Comparison of ENCODE assay signal across 26 cellular contexts in genomic region chr2:53437371-53437770, GRCh38.
A peak's percentile ranks its signal among the peaks of the same experiment; 100 is the strongest.
DNase-seq lines count a peak whose midpoint lies in the region; TF ChIP-seq lines count a peak whose summit lies in the region.
"Had no signal": no experiment of that assay in that cellular context is flagged by ENCODE, and none has a peak within 500 bp of the region (broad histone marks: within the 10 kb centered on the region; RNA-seq: fewer than 3 reads in every experiment).

No MANE protein-coding gene starts in this region.

- H3K4me3 ChIP-seq in astrocyte of the cerebellum (ENCODE audit: low read depth, low read length): no peak overlapping the region
- H3K4me3 ChIP-seq: left ventricle myocardium inferior, right lobe of liver, stomach, thyroid gland, uterus had no signal

- H3K4me1 Mint-ChIP-seq in activated CD4-positive, alpha-beta T cell treated with anti-CD3 and anti-CD28 coated beads, Interleukin-2, amount 10 ng/mL, durations not matched to agents 24 days and 14 days: no peaks in the 10 kb centered on the region
- H3K4me1 Mint-ChIP-seq: activated CD4-positive, alpha-beta memory T cell treated with anti-CD3 and anti-CD28 coated beads, Interleukin-2, amount 10 ng/mL, durations not matched to agents 7 days and 5 days; CD4-positive, CD25-positive, alpha-beta regulatory T cell had no signal

- intact Hi-C loops in activated CD4-positive, alpha-beta T cell treated with anti-CD3 and anti-CD28 coated beads, Interleukin-2, amount 10 ng/mL, durations not matched to agents 24 days and 14 days (cut with micrococcal nuclease): no loop called here

- H3K36me3 Mint-ChIP-seq in activated CD4-positive, alpha-beta T cell treated with anti-CD3 and anti-CD28 coated beads, Interleukin-2, amount 10 ng/mL, durations not matched to agents 24 days and 14 days (ENCODE audit: low read depth): no peaks in the 10 kb centered on the region
- H3K36me3 Mint-ChIP-seq: CD4-positive, CD25-positive, alpha-beta regulatory T cell had no signal

- peak; percentile 56 for DNase-seq in ELR (ENCODE audit: low read depth)
- peak; percentile 62 for DNase-seq in LHCN-M2 (ENCODE audit: low read depth)
- DNase-seq in astrocyte of the cerebellum (ENCODE audit: low read depth): peak; percentile 4
- peak; percentile 47 for DNase-seq in iris pigment epithelial cell (ENCODE audit: low read depth)
- DNase-seq in NCI-H1694 treated with DMSO at 0.1 percent for 48 hours (lab: John Stamatoyannopoulos, UW): no peak
- no peak for DNase-seq in inferior parietal cortex (ENCODE audit: extremely low spot score)
- no peak for DNase-seq in NCI-H2227 treated with DMSO at 0.1 percent for 48 hours (lab: John Stamatoyannopoulos, UW)
- no peak for DNase-seq in activated CD4-positive, alpha-beta T cell treated with anti-CD3 and anti-CD28 coated beads, Interleukin-2, amount 10 ng/mL, durations not matched to agents 24 days and 14 days
- DNase-seq: activated CD4-positive, alpha-beta memory T cell treated with anti-CD3 and anti-CD28 coated beads, Interleukin-2, amount 10 ng/mL, durations not matched to agents 7 days and 5 days; activated CD4-positive, alpha-beta T cell treated with anti-CD3 and anti-CD28 coated beads for 1 hour; activated CD8-positive, alpha-beta memory T cell treated with anti-CD3 and anti-CD28 coated beads, Interleukin-2, amount 50 U/mL, for 4 hours; activated naive CD4-positive, alpha-beta T cell treated with anti-CD3 and anti-CD28 coated beads for 36 hours; AML-193; CD4-positive, CD25-positive, alpha-beta regulatory T cell; glutamatergic neuron; left ventricle myocardium inferior; NCI-H1092 treated with DMSO at 0.1 percent for 48 hours; NCI-H187; SHP77; stimulated activated CD4-positive, alpha-beta T cell treated with anti-CD3 and anti-CD28 coated beads, Interleukin-12 subunit alpha, Interleukin-12 subunit beta, amount 100 ng/mL, for 4 hours; stimulated activated CD4-positive, alpha-beta T cell treated with anti-CD3 and anti-CD28 coated beads, Interleukin-4, amount 100 ng/mL, for 1 hour; stomach; T-helper 2 cell; thyroid gland; uterus had no signal

- peaks cover 3% of the 10 kb centered on the region for H3K27me3 Mint-ChIP-seq in activated CD4-positive, alpha-beta T cell treated with anti-CD3 and anti-CD28 coated beads, Interleukin-2, amount 10 ng/mL, durations not matched to agents 24 days and 14 days

- no peak for TF ChIP-seq CTCF in astrocyte of the cerebellum (IDR thresholded peaks at IDR 0.05; ENCODE audit: low read depth, low read length, missing control alignments)

- no peak overlapping the region for H3K27ac Mint-ChIP-seq in activated CD4-positive, alpha-beta T cell treated with anti-CD3 and anti-CD28 coated beads, Interleukin-2, amount 10 ng/mL, durations not matched to agents 24 days and 14 days
- H3K27ac Mint-ChIP-seq: activated CD4-positive, alpha-beta memory T cell treated with anti-CD3 and anti-CD28 coated beads, Interleukin-2, amount 10 ng/mL, durations not matched to agents 7 days and 5 days; activated naive CD4-positive, alpha-beta T cell treated with anti-CD3 and anti-CD28 coated beads for 36 hours; CD4-positive, CD25-positive, alpha-beta regulatory T cell had no signal

- no peak overlapping the region for H3K4me3 Mint-ChIP-seq in activated CD4-positive, alpha-beta T cell treated with anti-CD3 and anti-CD28 coated beads, Interleukin-2, amount 10 ng/mL, durations not matched to agents 24 days and 14 days
- H3K4me3 Mint-ChIP-seq: activated CD4-positive, alpha-beta memory T cell treated with anti-CD3 and anti-CD28 coated beads, Interleukin-2, amount 10 ng/mL, durations not matched to agents 7 days and 5 days; activated naive CD4-positive, alpha-beta T cell treated with anti-CD3 and anti-CD28 coated beads for 36 hours; CD4-positive, CD25-positive, alpha-beta regulatory T cell had no signal

- no peaks in the 10 kb centered on the region for H3K9me3 Mint-ChIP-seq in activated CD4-positive, alpha-beta T cell treated with anti-CD3 and anti-CD28 coated beads, Interleukin-2, amount 10 ng/mL, durations not matched to agents 24 days and 14 days
- H3K9me3 Mint-ChIP-seq: activated CD4-positive, alpha-beta memory T cell treated with anti-CD3 and anti-CD28 coated beads, Interleukin-2, amount 10 ng/mL, durations not matched to agents 7 days and 5 days; activated naive CD4-positive, alpha-beta T cell treated with anti-CD3 and anti-CD28 coated beads for 36 hours; CD4-positive, CD25-positive, alpha-beta regulatory T cell had no signal

- in situ Hi-C loops in astrocyte of the cerebellum (cut with HindIII; ENCODE audit: low sequenced_read_pairs): no loop called here

Comparison
In these comparisons a context has a peak if more than half of its experiments do, and no peak if none do; other contexts are left out.
1. DNase-seq: peak in ELR (single experiment), LHCN-M2 (single experiment), astrocyte of the cerebellum (single experiment) and iris pigment epithelial cell (single experiment); none in NCI-H1694 treated with DMSO at 0.1 percent for 48 hours (single experiment), inferior parietal cortex (single experiment), NCI-H2227 treated with DMSO at 0.1 percent for 48 hours (single experiment) and activated CD4-positive, alpha-beta T cell treated with anti-CD3 and anti-CD28 coated beads, Interleukin-2, amount 10 ng/mL, durations not matched to agents 24 days and 14 days (single experiment).